ENCODE assay signal across 24 cellular contexts in the genomic region with DNA sequence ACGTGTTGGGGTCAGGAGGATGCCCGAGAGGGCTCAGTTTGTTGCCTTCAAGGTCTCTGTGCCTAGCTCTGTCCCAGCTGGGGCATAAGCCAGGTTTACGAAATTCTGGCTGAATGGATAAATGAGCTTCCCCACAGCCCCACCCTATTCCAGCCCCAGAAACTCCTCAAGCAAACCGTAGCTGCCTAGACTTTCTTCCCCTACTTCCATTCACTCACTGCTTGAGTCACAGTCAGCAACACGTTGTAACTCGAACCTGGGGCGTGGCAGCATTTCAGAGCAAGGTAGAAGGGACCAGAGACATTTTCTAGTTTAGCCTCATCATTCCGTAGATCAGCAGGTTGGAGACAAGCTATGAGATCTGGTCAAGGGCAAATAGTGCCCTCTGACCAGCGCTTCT. TPM values are rescaled to one million over a fixed set of nuclear protein-coding genes. Genes with fewer than 3 reads are reported as not detected.
DNase-seq lines count a peak whose midpoint lies in the region; ATAC-seq, FAIRE-seq and TF ChIP-seq lines count a peak whose summit lies in the region.
"Had no signal": no experiment of that assay in that cellular context is flagged by ENCODE, and none has a peak within 500 bp of the region (broad histone marks: within the 10 kb centered on the region; RNA-seq: fewer than 3 reads in every experiment).

No MANE protein-coding gene starts in this region.

- in situ Hi-C loops in HepG2 (cut with HindIII; ENCODE audit: extremely low pct_ligation_motif_present, low pct_unique_long_range_greater_than_20kb) = no loop called here
- in situ Hi-C loops in G401 (cut with HindIII; ENCODE audit: low sequenced_read_pairs) = no loop called here

- H3K9ac ChIP-seq in HepG2 (ENCODE audit: insufficient read depth, low read depth, low read length) = peak overlapping the region; percentile 57
- H3K9ac ChIP-seq: BLaER1 treated with 17β-estradiol and CSF1 and Interleukin-3, amounts not matched to agents 10 nM and 100 nM; SK-N-SH had no signal

- H3K79me2 ChIP-seq in HepG2 (ENCODE audit: insufficient read depth, low read length) = no peaks in the 10 kb centered on the region

- H2AFZ ChIP-seq in HepG2 (ENCODE audit: low read length) = no peak overlapping the region

- H3K36me3 ChIP-seq in HepG2 (replicated peaks in 1 of 2; ENCODE audit: control insufficient read depth in 1 of 2, insufficient read depth in 2 of 2, low read length in 2 of 2) = no peaks in the 10 kb centered on the region
- H3K36me3 ChIP-seq in right lobe of liver = no peaks in the 10 kb centered on the region
- H3K36me3 ChIP-seq in bronchial epithelial cell (ENCODE audit: control insufficient read depth, insufficient read depth, low read length) = no peaks in the 10 kb centered on the region
- no peaks in the 10 kb centered on the region for H3K36me3 ChIP-seq in MG63
- H3K36me3 ChIP-seq: BLaER1 treated with 17β-estradiol and CSF1 and Interleukin-3, amounts not matched to agents 10 nM and 100 nM; HAP-1; pancreas; Peyer's patch; sigmoid colon; upper lobe of right lung had no signal

- FAIRE-seq in HepG2 (lab: Jason Lieb, UNC) = no peak
- FAIRE-seq in bronchial epithelial cell (lab: Jason Lieb, UNC) = peak; percentile 94
- FAIRE-seq: K562, pancreas had no signal

- H4K20me1 ChIP-seq in HepG2 (ENCODE audit: insufficient read depth, low read length) = no peaks in the 10 kb centered on the region
- H4K20me1 ChIP-seq: BLaER1 treated with 17β-estradiol and CSF1 and Interleukin-3, amounts not matched to agents 10 nM and 100 nM had no signal

- no peaks in the 10 kb centered on the region for H3K9me3 ChIP-seq in HepG2 (ENCODE audit: low read length)
- no peaks in the 10 kb centered on the region for H3K9me3 ChIP-seq in right lobe of liver
- H3K9me3 ChIP-seq in MG63 = no peaks in the 10 kb centered on the region
- H3K9me3 ChIP-seq: BLaER1 treated with 17β-estradiol and CSF1 and Interleukin-3, amounts not matched to agents 10 nM and 100 nM; HAP-1; pancreas; Peyer's patch; sigmoid colon; SK-N-SH; upper lobe of right lung had no signal

- TF ChIP-seq EP300 in HepG2 (IDR thresholded peaks at IDR 0.05; ENCODE audit: low read depth in 2 of 2, low read length in 2 of 2) (no peak), HepG2 (CRISPR knock-in tag; IDR thresholded peaks at IDR 0.05; ENCODE audit: borderline replicate concordance) (no peak)

- peak overlapping the region; percentile 73 for H3K27ac ChIP-seq in HepG2 (ENCODE audit: extremely low read length, insufficient read depth, low read length)
- H3K27ac ChIP-seq in right lobe of liver = no peak overlapping the region
- H3K27ac ChIP-seq: BLaER1 treated with 17β-estradiol and CSF1 and Interleukin-3, amounts not matched to agents 10 nM and 100 nM; pancreas; Peyer's patch; sigmoid colon; upper lobe of right lung had no signal

- peak overlapping the region; percentile 61 for H3K4me2 ChIP-seq in HepG2 (ENCODE audit: low read depth, low read length)
- H3K4me2 ChIP-seq: BLaER1 treated with 17β-estradiol and CSF1 and Interleukin-3, amounts not matched to agents 10 nM and 100 nM; SK-N-SH had no signal

- TF ChIP-seq CTCF in HepG2 (CRISPR knock-in tag; IDR thresholded peaks at IDR 0.05) (no peak), right lobe of liver (IDR thresholded peaks at IDR 0.05) (no peak), bronchial epithelial cell (IDR thresholded peaks at IDR 0.05; ENCODE audit: insufficient read depth, low read length, severe bottlenecking) (no peak)

- H3K4me3 ChIP-seq in HepG2 (replicated peaks in 1 of 3; ENCODE audit: insufficient read depth in 1 of 3, low read depth in 2 of 3, low read length in 3 of 3) (peak overlapping the region in 1 of 3 experiments; percentile 29; a peak in 1 of 6 replicates), right lobe of liver (no peak overlapping the region), bronchial epithelial cell (ENCODE audit: low read depth, low read length) (no peak overlapping the region), MG63 (no peak overlapping the region)
- H3K4me3 ChIP-seq: BLaER1 treated with 17β-estradiol and CSF1 and Interleukin-3, amounts not matched to agents 10 nM and 100 nM; HAP-1; K562; pancreas; Peyer's patch; sigmoid colon; upper lobe of right lung had no signal

- ATAC-seq in HepG2 (no peak), right lobe of liver (no peak)
- ATAC-seq: activated naive CD4-positive, alpha-beta T cell treated with anti-CD3 and anti-CD28 coated beads, Interleukin-2, amount 50 U/mL, for 72 hours; K562; natural killer cell treated with Interleukin-12 subunit alpha and Interleukin-12 subunit beta and Interleukin-15 and Interleukin-18, amount 100 ng/mL, for 72 hours; upper lobe of right lung had no signal

- no peak for TF ChIP-seq POLR2A in HepG2 (IDR thresholded peaks at IDR 0.05; ENCODE audit: insufficient read depth in 1 of 2, low read depth in 2 of 2, low read length in 2 of 2)
- no peak for TF ChIP-seq POLR2A in right lobe of liver (IDR thresholded peaks at IDR 0.05)

- H3K27me3 ChIP-seq in HepG2 (ENCODE audit: control insufficient read depth in 1 of 2, insufficient read depth in 2 of 2, low read length in 2 of 2) (no peaks in the 10 kb centered on the region), right lobe of liver (no peaks in the 10 kb centered on the region), bronchial epithelial cell (ENCODE audit: control insufficient read depth, insufficient read depth, low read length) (no peaks in the 10 kb centered on the region), MG63 (no peaks in the 10 kb centered on the region)
- H3K27me3 ChIP-seq: BLaER1 treated with 17β-estradiol and CSF1 and Interleukin-3, amounts not matched to agents 10 nM and 100 nM; pancreas; Peyer's patch; sigmoid colon; upper lobe of right lung had no signal

- DNase-seq in HepG2 (ENCODE audit: low spot score) (peak; percentile 25), right lobe of liver (no peak), bronchial epithelial cell (ENCODE audit: low read depth) (peak; percentile 99), islet precursor cell (peak; percentile 53), NCI-H2107 treated with DMSO at 0.1 percent for 48 hours (lab: John Stamatoyannopoulos, UW; ENCODE audit: unreplicated experiment) (no peak), MG63 (no peak), G401 (ENCODE audit: low spot score) (no peak)
- DNase-seq: effector CD8-positive, alpha-beta T cell; glutamatergic neuron; midbrain; NCI-H1092; NCI-H2081; NCI-H510A; NK-92 treated with Interleukin-12 subunit alpha and Interleukin-12 subunit beta, amount 100 ng/mL, for 24 hours; pancreas; sigmoid colon; SK-N-SH; upper lobe of right lung had no signal

- CTCF ChIA-PET in HepG2 (lab: Yijun Ruan, JAX; ENCODE audit: low intra/inter-chr PET ratio, low total read pairs) = no interaction called here

- WGBS in HepG2 (ENCODE audit: low lambda C conversion rate) = 25% methylated on average over 7 of the region's 9 CpGs
- 51% methylated on average over 7 of the region's 9 CpGs for WGBS in right lobe of liver (ENCODE audit: insufficient coverage, low coverage, low lambda C conversion rate, missing lambda C conversion rate)

- POLR2A ChIA-PET in HepG2 (lab: Yijun Ruan, JAX) = interaction anchor here (4.2 kb wide), 1 partner anchor 24 kb away, joined by 23 read pairs; a partner anchor contains a TSS

- BruUV-seq in HepG2 (replicated peaks; lab: Mats Ljungman, UMichigan) = no TSS peak

- peaks cover 40% of the 10 kb centered on the region for H3K4me1 ChIP-seq in HepG2 (ENCODE audit: insufficient read depth, low read length)
- no peaks in the 10 kb centered on the region for H3K4me1 ChIP-seq in right lobe of liver
- H3K4me1 ChIP-seq: HAP-1, sigmoid colon, upper lobe of right lung had no signal

- intact Hi-C loops in HepG2 (cut with micrococcal nuclease; ENCODE audit: unreplicated experiment) = no loop called here
- intact Hi-C loops in right lobe of liver (cut with DNase I) = no loop called here

- no peak for TF ChIP-seq RAD21 in HepG2 (CRISPR knock-in tag; IDR thresholded peaks at IDR 0.05)

TF ChIP-seq in HepG2, 621 proteins besides CTCF, POLR2A, EP300 and RAD21 (continues in another document):
- TF ChIP-seq, protein P1, sequence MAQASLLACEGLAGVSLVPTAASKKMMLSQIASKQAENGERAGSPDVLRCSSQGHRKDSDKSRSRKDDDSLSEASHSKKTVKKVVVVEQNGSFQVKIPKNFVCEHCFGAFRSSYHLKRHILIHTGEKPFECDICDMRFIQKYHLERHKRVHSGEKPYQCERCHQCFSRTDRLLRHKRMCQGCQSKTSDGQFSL (CRISPR knock-in tag; IDR thresholded peaks at IDR 0.05) = 0 out of 2 replicates have a peak, but pooled peaks have one; percentile 24

RNA-seq across cellular contexts. Expression of a gene that starts 24.2 kb away (rescaled TPM):
- 6.1 TPM in 2 replicates for total RNA-seq in HepG2 (2016; rRNA removed; fragmentation: Illumina TruSeq; extraction: Trizol)
- 3.7 and 5.4 TPM in 2 replicates for total RNA-seq in HepG2 (2016; cell fraction: cytosol; rRNA removed; fragmentation: Illumina TruSeq; extraction: Trizol; ENCODE audit: low read depth)
- total RNA-seq in HepG2 (2016; cell fraction: insoluble cytoplasmic fraction; rRNA removed; fragmentation: Illumina TruSeq; extraction: Trizol) = 5.3 and 6.5 TPM in 2 replicates
- 6.8 and 7.5 TPM in 2 replicates for total RNA-seq in HepG2 (2016; cell fraction: membrane; rRNA removed; fragmentation: Illumina TruSeq; extraction: Trizol)
- 8.3 and 8.5 TPM in 2 replicates for total RNA-seq in HepG2 (2016; cell fraction: nucleus; rRNA removed; fragmentation: Illumina TruSeq; extraction: Trizol)
- 6.9 and 7.0 TPM in 2 replicates for polyA plus RNA-seq in HepG2 (2011; rRNA removed)
- polyA plus RNA-seq in HepG2 (2011; cell fraction: cytosol; rRNA removed) = 5.9 and 8.3 TPM in 2 replicates
- 6.3 and 7.2 TPM in 2 replicates for polyA plus RNA-seq in HepG2 (2011; cell fraction: nucleus; rRNA removed)
- 3.3 and 4.1 TPM in 2 replicates for polyA plus RNA-seq in HepG2 (2012)
- polyA plus RNA-seq in HepG2 (2016; cell fraction: cytosol; fragmentation: Illumina TruSeq; extraction: Trizol; ENCODE audit: low read depth) = 4.1 and 4.8 TPM in 2 replicates
- 6.2 and 6.9 TPM in 2 replicates for polyA plus RNA-seq in HepG2 (2016; cell fraction: insoluble cytoplasmic fraction; fragmentation: Illumina TruSeq; extraction: Trizol; ENCODE audit: low read depth)
- polyA plus RNA-seq in HepG2 (2016; cell fraction: membrane; fragmentation: Illumina TruSeq; extraction: Trizol; ENCODE audit: low read depth) = 4.8 and 6.5 TPM in 2 replicates
- 5.8 and 7.8 TPM in 2 replicates for polyA plus RNA-seq in HepG2 (2016; cell fraction: nucleus; fragmentation: Illumina TruSeq; extraction: Trizol; ENCODE audit: insufficient read depth, low read depth)
- 3.4 and 15.6 TPM in 2 replicates for polyA minus RNA-seq in HepG2 (2011; rRNA and poly(A)+ RNA removed; ENCODE audit: low replicate concordance)
- polyA minus RNA-seq in HepG2 (2011; cell fraction: cytosol; rRNA and poly(A)+ RNA removed) = 2.8 and 4.8 TPM in 2 replicates
- polyA minus RNA-seq in HepG2 (2011; cell fraction: nucleus; rRNA and poly(A)+ RNA removed) = 12.8 and 14.9 TPM in 2 replicates
- 1 to 10 TPM; 1.3 to 3.6 (median 2.6) TPM for total RNA-seq in right lobe of liver
- total RNA-seq in bronchial epithelial cell = 3.9 and 7.8 TPM in 2 replicates
- 0.37 and 1.6 TPM in 2 replicates for total RNA-seq in MG63 (2014; rRNA removed; shearing (Covaris generic); ENCODE audit: low replicate concordance)
- not detected in 2 replicates for total RNA-seq in G401 (2014; rRNA removed; shearing (Covaris generic))
- polyA plus RNA-seq: SK-N-SH had no signal

Comparison
In these comparisons a context has a peak if more than half of its experiments do, and no peak if none do; other contexts are left out.
1. DNase-seq: peak in HepG2 (single experiment), bronchial epithelial cell (single experiment) and islet precursor cell (single experiment); none in right lobe of liver (0 of 3), NCI-H2107 treated with DMSO at 0.1 percent for 48 hours (single experiment), MG63 (single experiment) and G401 (single experiment).